Comparison of ENCODE assay signal across 9 cellular contexts in the genomic region with DNA sequence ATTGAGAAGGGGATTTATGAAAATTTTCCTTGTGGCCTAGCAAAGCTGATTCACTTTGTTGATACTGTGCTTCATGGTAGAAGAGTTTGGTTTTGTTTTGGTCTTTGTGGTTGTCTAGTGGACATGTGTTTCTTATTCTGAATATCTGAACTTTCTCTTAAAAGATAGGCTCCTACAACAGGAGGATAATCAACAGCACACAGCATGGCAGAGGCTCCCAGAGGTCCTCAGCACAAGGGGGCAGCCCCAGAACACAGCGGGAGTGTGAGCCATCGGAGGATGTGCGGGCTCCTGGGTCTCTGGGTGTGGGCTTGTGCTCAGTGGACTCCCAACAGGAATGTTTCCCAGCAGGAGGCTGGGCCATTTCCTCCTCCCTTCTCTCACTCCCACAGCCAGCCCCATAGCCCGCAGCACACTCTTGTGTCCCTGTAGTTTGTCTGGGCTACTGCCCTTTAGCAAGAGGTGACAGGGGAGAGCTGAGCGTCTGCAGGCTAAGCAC.
DNase-seq lines count a peak whose midpoint lies in the region; ATAC-seq lines count a peak whose summit lies in the region.
"Had no signal": no experiment of that assay in that cellular context is flagged by ENCODE, and none has a peak within 500 bp of the region (broad histone marks: within the 10 kb centered on the region; RNA-seq: fewer than 3 reads in every experiment).

No MANE protein-coding gene starts in this region.

- H3K4me3 ChIP-seq in H7 (ENCODE audit: insufficient read depth, low read depth, low read length): no peak overlapping the region

- intact Hi-C loops in left cardiac atrium (cut with DNase I): no loop called here

- peak; percentile 4 for ATAC-seq in activated T-helper 17 cell treated with anti-CD3 and anti-CD28 coated beads, Interleukin-2, amount 50 U/mL, for 72 hours (replicated peaks)
- peak; percentile 59 to 63 for ATAC-seq in left cardiac atrium
- no peak for ATAC-seq in stimulated activated effector memory CD8-positive, alpha-beta T cell treated with anti-CD3 and anti-CD28 coated beads, Interleukin-12 subunit alpha, Interleukin-12 subunit beta, amount 100 ng/mL, for 72 hours
- ATAC-seq in GM21360 (IDR thresholded peaks at IDR 0.05; ENCODE audit: unreplicated experiment): no peak
- ATAC-seq in GM19455 (IDR thresholded peaks at IDR 0.05; ENCODE audit: unreplicated experiment): no peak

- H3K9me3 Mint-ChIP-seq in activated T-helper 17 cell treated with anti-CD3 and anti-CD28 coated beads, Interleukin-2, amount 50 U/mL, for 72 hours: no peaks in the 10 kb centered on the region
- no peaks in the 10 kb centered on the region for H3K9me3 Mint-ChIP-seq in stimulated activated effector memory CD8-positive, alpha-beta T cell treated with anti-CD3 and anti-CD28 coated beads, Interleukin-12 subunit alpha, Interleukin-12 subunit beta, amount 100 ng/mL, for 72 hours
- H3K9me3 Mint-ChIP-seq: activated naive CD4-positive, alpha-beta T cell treated with anti-CD3 and anti-CD28 coated beads, Interleukin-2, amount 10 ng/mL, durations not matched to agents 7 days and 5 days had no signal

- peak overlapping the region; percentile 85 for H3K4me3 Mint-ChIP-seq in activated T-helper 17 cell treated with anti-CD3 and anti-CD28 coated beads, Interleukin-2, amount 50 U/mL, for 72 hours
- peak overlapping the region; percentile 11 for H3K4me3 Mint-ChIP-seq in stimulated activated effector memory CD8-positive, alpha-beta T cell treated with anti-CD3 and anti-CD28 coated beads, Interleukin-12 subunit alpha, Interleukin-12 subunit beta, amount 100 ng/mL, for 72 hours
- H3K4me3 Mint-ChIP-seq: activated naive CD4-positive, alpha-beta T cell treated with anti-CD3 and anti-CD28 coated beads, Interleukin-2, amount 10 ng/mL, durations not matched to agents 7 days and 5 days had no signal

- peaks cover 39% of the 10 kb centered on the region for H3K4me1 Mint-ChIP-seq in activated T-helper 17 cell treated with anti-CD3 and anti-CD28 coated beads, Interleukin-2, amount 50 U/mL, for 72 hours
- peaks cover 49% of the 10 kb centered on the region for H3K4me1 Mint-ChIP-seq in stimulated activated effector memory CD8-positive, alpha-beta T cell treated with anti-CD3 and anti-CD28 coated beads, Interleukin-12 subunit alpha, Interleukin-12 subunit beta, amount 100 ng/mL, for 72 hours

- peaks cover 25% of the 10 kb centered on the region for H3K36me3 Mint-ChIP-seq in activated T-helper 17 cell treated with anti-CD3 and anti-CD28 coated beads, Interleukin-2, amount 50 U/mL, for 72 hours (ENCODE audit: low read depth)
- H3K36me3 Mint-ChIP-seq in stimulated activated effector memory CD8-positive, alpha-beta T cell treated with anti-CD3 and anti-CD28 coated beads, Interleukin-12 subunit alpha, Interleukin-12 subunit beta, amount 100 ng/mL, for 72 hours: peaks cover 21% of the 10 kb centered on the region

- no peaks in the 10 kb centered on the region for H3K27me3 ChIP-seq in H7 (ENCODE audit: control insufficient read depth, insufficient read depth, low read length)

- H3K27ac Mint-ChIP-seq in activated T-helper 17 cell treated with anti-CD3 and anti-CD28 coated beads, Interleukin-2, amount 50 U/mL, for 72 hours: peak overlapping the region; percentile 100
- peak overlapping the region; percentile 37 for H3K27ac Mint-ChIP-seq in stimulated activated effector memory CD8-positive, alpha-beta T cell treated with anti-CD3 and anti-CD28 coated beads, Interleukin-12 subunit alpha, Interleukin-12 subunit beta, amount 100 ng/mL, for 72 hours
- H3K27ac Mint-ChIP-seq: activated naive CD4-positive, alpha-beta T cell treated with anti-CD3 and anti-CD28 coated beads, Interleukin-2, amount 10 ng/mL, durations not matched to agents 7 days and 5 days had no signal

- DNase-seq in H7: peak; percentile 63
- no peak for DNase-seq in left cardiac atrium
- no peak for DNase-seq in stimulated activated effector memory CD8-positive, alpha-beta T cell treated with anti-CD3 and anti-CD28 coated beads, Interleukin-12 subunit alpha, Interleukin-12 subunit beta, amount 100 ng/mL, for 72 hours (ENCODE audit: low spot score in 2 of 2)
- no peak for DNase-seq in NCI-H748 (lab: John Stamatoyannopoulos, UW; ENCODE audit: unreplicated experiment)
- DNase-seq: activated naive CD4-positive, alpha-beta T cell treated with anti-CD3 and anti-CD28 coated beads, Interleukin-2, amount 10 ng/mL, durations not matched to agents 7 days and 5 days; SHP77 treated with DMSO at 0.1 percent for 48 hours had no signal

- H3K36me3 ChIP-seq in H7 (replicated peaks; ENCODE audit: control insufficient read depth, insufficient read depth, low read length): peaks cover 9% of the 10 kb centered on the region

- peaks cover 6% of the 10 kb centered on the region for H3K27me3 Mint-ChIP-seq in activated T-helper 17 cell treated with anti-CD3 and anti-CD28 coated beads, Interleukin-2, amount 50 U/mL, for 72 hours

Comparison
In these comparisons a context has a peak if more than half of its experiments do, and no peak if none do; other contexts are left out.
1. ATAC-seq: peak in activated T-helper 17 cell treated with anti-CD3 and anti-CD28 coated beads, Interleukin-2, amount 50 U/mL, for 72 hours (single experiment) and left cardiac atrium (2 of 2); none in stimulated activated effector memory CD8-positive, alpha-beta T cell treated with anti-CD3 and anti-CD28 coated beads, Interleukin-12 subunit alpha, Interleukin-12 subunit beta, amount 100 ng/mL, for 72 hours (single experiment), GM21360 (single experiment) and GM19455 (single experiment).